In the genomic region with DNA sequence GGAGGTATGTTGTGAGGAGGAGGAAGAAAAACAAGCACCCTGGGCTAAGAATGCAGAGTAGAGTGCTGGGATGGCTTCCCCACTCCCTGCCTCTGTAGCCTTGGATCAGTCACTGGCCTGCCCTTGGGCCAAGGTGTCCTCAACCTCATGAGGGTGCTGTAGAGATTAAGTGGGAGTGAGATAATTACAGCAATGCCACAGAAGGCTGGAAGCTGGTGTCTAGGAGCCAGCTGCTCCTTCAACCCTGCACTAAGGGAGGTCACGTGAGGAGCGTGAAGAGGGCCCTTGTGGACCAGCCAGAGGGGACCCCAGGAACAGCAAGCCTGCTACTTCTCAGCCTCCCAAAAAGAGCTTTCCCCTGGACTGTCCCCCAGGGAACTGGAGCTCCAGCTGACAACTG, we compare ENCODE assay signal across 1 cellular context.
TF ChIP-seq lines count a peak whose summit lies in the region.

No MANE protein-coding gene starts in this region.

TF ChIP-seq in IMR-90, 13 proteins besides CTCF, POLR2A, EP300 and RAD21 (continued from another document):
- TF ChIP-seq NFE2L2 (IDR thresholded peaks at IDR 0.05; ENCODE audit: low read depth, low read length) (no peak), RCOR1 (IDR thresholded peaks at IDR 0.05; ENCODE audit: insufficient replicate concordance, low read length) (no peak), SMC3 (IDR thresholded peaks at IDR 0.05; ENCODE audit: low read depth, low read length) (no peak), MAZ (IDR thresholded peaks at IDR 0.05; ENCODE audit: borderline replicate concordance, low read depth, low read length) (no peak), MAFK (IDR thresholded peaks at IDR 0.05; ENCODE audit: low read depth, low read length) (no peak)
- TF ChIP-seq, protein P1, sequence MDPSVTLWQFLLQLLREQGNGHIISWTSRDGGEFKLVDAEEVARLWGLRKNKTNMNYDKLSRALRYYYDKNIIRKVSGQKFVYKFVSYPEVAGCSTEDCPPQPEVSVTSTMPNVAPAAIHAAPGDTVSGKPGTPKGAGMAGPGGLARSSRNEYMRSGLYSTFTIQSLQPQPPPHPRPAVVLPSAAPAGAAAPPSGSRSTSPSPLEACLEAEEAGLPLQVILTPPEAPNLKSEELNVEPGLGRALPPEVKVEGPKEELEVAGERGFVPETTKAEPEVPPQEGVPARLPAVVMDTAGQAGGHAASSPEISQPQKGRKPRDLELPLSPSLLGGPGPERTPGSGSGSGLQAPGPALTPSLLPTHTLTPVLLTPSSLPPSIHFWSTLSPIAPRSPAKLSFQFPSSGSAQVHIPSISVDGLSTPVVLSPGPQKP (IDR thresholded peaks at IDR 0.05; ENCODE audit: borderline replicate concordance, low read depth, low read length): no peak
